1 cellular context compared by ENCODE assay signal in genomic region chrX:54786972-54787371, GRCh38.
TF ChIP-seq lines count a peak whose summit lies in the region.

No MANE protein-coding gene starts in this region.

TF ChIP-seq in GM23338, 12 proteins besides CTCF, POLR2A, EP300 and RAD21 (continued from another document):
- TF ChIP-seq, protein P1, sequence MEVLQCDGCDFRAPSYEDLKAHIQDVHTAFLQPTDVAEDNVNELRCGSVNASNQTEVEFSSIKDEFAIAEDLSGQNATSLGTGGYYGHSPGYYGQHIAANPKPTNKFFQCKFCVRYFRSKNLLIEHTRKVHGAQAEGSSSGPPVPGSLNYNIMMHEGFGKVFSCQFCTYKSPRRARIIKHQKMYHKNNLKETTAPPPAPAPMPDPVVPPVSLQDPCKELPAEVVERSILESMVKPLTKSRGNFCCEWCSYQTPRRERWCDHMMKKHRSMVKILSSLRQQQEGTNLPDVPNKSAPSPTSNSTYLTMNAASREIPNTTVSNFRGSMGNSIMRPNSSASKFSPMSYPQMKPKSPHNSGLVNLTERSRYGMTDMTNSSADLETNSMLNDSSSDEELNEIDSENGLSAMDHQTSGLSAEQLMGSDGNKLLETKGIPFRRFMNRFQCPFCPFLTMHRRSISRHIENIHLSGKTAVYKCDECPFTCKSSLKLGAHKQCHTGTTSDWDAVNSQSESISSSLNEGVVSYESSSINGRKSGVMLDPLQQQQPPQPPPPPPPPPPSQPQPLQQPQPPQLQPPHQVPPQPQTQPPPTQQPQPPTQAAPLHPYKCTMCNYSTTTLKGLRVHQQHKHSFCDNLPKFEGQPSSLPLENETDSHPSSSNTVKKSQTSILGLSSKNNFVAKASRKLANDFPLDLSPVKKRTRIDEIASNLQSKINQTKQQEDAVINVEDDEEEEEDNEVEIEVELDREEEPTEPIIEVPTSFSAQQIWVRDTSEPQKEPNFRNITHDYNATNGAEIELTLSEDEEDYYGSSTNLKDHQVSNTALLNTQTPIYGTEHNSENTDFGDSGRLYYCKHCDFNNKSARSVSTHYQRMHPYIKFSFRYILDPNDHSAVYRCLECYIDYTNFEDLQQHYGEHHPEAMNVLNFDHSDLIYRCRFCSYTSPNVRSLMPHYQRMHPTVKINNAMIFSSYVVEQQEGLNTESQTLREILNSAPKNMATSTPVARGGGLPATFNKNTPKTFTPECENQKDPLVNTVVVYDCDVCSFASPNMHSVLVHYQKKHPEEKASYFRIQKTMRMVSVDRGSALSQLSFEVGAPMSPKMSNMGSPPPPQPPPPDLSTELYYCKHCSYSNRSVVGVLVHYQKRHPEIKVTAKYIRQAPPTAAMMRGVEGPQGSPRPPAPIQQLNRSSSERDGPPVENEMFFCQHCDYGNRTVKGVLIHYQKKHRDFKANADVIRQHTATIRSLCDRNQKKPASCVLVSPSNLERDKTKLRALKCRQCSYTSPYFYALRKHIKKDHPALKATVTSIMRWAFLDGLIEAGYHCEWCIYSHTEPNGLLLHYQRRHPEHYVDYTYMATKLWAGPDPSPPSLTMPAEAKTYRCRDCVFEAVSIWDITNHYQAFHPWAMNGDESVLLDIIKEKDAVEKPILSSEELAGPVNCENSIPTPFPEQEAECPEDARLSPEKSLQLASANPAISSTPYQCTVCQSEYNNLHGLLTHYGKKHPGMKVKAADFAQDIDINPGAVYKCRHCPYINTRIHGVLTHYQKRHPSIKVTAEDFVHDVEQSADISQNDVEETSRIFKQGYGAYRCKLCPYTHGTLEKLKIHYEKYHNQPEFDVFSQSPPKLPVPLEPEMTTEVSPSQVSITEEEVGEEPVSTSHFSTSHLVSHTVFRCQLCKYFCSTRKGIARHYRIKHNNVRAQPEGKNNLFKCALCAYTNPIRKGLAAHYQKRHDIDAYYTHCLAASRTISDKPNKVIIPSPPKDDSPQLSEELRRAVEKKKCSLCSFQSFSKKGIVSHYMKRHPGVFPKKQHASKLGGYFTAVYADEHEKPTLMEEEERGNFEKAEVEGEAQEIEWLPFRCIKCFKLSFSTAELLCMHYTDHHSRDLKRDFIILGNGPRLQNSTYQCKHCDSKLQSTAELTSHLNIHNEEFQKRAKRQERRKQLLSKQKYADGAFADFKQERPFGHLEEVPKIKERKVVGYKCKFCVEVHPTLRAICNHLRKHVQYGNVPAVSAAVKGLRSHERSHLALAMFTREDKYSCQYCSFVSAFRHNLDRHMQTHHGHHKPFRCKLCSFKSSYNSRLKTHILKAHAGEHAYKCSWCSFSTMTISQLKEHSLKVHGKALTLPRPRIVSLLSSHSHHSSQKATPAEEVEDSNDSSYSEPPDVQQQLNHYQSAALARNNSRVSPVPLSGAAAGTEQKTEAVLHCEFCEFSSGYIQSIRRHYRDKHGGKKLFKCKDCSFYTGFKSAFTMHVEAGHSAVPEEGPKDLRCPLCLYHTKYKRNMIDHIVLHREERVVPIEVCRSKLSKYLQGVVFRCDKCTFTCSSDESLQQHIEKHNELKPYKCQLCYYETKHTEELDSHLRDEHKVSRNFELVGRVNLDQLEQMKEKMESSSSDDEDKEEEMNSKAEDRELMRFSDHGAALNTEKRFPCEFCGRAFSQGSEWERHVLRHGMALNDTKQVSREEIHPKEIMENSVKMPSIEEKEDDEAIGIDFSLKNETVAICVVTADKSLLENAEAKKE (CRISPR knock-in tag; IDR thresholded peaks at IDR 0.05), result no peak
- TF ChIP-seq CREB1 (CRISPR knock-in tag; IDR thresholded peaks at IDR 0.05; ENCODE audit: low read depth) (no peak), EZH2 (IDR thresholded peaks at IDR 0.05; ENCODE audit: low read depth, unreplicated experiment) (no peak)
